9 cellular contexts compared by ENCODE assay signal in the genomic region with DNA sequence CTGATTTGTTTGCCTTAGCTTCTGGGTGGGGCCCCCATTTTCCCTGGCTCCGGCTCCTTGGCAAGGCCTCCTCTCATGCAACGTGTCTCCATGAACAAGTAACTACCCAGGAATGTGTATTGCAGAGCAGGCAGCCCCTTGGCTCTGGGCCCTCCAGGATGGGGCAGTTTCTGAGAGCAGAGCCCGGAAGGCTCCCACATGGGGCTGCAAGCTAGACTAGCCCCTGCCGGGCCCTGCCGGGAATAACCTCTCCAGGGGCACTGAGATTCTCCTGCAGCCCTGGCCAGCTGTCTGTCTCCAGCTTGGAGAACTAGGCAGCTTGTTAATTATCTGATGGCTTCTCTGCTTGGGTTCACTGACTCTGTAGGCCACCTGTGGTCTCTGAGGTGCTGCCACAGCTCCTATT.
DNase-seq lines count a peak whose midpoint lies in the region; ATAC-seq and TF ChIP-seq lines count a peak whose summit lies in the region.
"Had no signal": no experiment of that assay in that cellular context is flagged by ENCODE, and none has a peak within 500 bp of the region (broad histone marks: within the 10 kb centered on the region; RNA-seq: fewer than 3 reads in every experiment).

No MANE protein-coding gene starts in this region.

- peaks cover 14% of the 10 kb centered on the region for H3K27me3 Mint-ChIP-seq in activated T-helper 17 cell treated with anti-CD3 and anti-CD28 coated beads, Interleukin-2, amount 50 U/mL, for 72 hours
- H3K27me3 Mint-ChIP-seq: CD4-positive, alpha-beta memory T cell had no signal

- peaks cover 29% of the 10 kb centered on the region for H3K4me1 ChIP-seq in mucosa of descending colon (ENCODE audit: low read depth)

- no peak overlapping the region for H3K4me3 ChIP-seq in AG04449 (ENCODE audit: low read depth, low read length)
- no peak overlapping the region for H3K4me3 ChIP-seq in mucosa of descending colon

- H3K9me3 Mint-ChIP-seq in activated T-helper 17 cell treated with anti-CD3 and anti-CD28 coated beads, Interleukin-2, amount 50 U/mL, for 72 hours = no peaks in the 10 kb centered on the region

- peak; percentile 81 for ATAC-seq in mucosa of descending colon
- no peak for ATAC-seq in activated T-helper 17 cell treated with anti-CD3 and anti-CD28 coated beads, Interleukin-2, amount 50 U/mL, for 72 hours (replicated peaks)

- POLR2A ChIA-PET in AG04449 (lab: Yijun Ruan, JAX) = interaction anchor here (0.7 to 2.1 kb wide), 6 partner anchors 12 to 187 kb away, joined by 3 to 13 read pairs (median 6); a partner anchor contains a TSS

- TF ChIP-seq CTCF in AG04449 (IDR thresholded peaks at IDR 0.05; ENCODE audit: insufficient read depth, low read length, missing control alignments) = peak; percentile 55
- no peak for TF ChIP-seq CTCF in mucosa of descending colon (IDR thresholded peaks at IDR 0.05)

- no peaks in the 10 kb centered on the region for H3K9me3 ChIP-seq in mucosa of descending colon

- H3K4me3 Mint-ChIP-seq in activated T-helper 17 cell treated with anti-CD3 and anti-CD28 coated beads, Interleukin-2, amount 50 U/mL, for 72 hours = no peak overlapping the region
- H3K4me3 Mint-ChIP-seq: CD4-positive, alpha-beta memory T cell had no signal

- H3K4me1 Mint-ChIP-seq in activated T-helper 17 cell treated with anti-CD3 and anti-CD28 coated beads, Interleukin-2, amount 50 U/mL, for 72 hours = peaks cover 12% of the 10 kb centered on the region

- intact Hi-C loops in mucosa of descending colon (cut with DNase I, micrococcal nuclease) = no loop called here

- peak; percentile 96 for DNase-seq in AG04449 (ENCODE audit: low read depth, low spot score)
- DNase-seq in M059J (ENCODE audit: low read depth) = peak; percentile 89
- peak; percentile 88 for DNase-seq in fibroblast of gingiva (ENCODE audit: low read depth)
- peak; percentile 60 to 79 (median 72) for DNase-seq in mucosa of descending colon
- DNase-seq in NCI-H526 treated with DMSO at 0.1 percent for 48 hours (lab: John Stamatoyannopoulos, UW) = no peak
- no peak for DNase-seq in SKM-1 (lab: John Stamatoyannopoulos, UW; ENCODE audit: unreplicated experiment)
- no peak for DNase-seq in NCI-H1092 treated with DMSO at 0.1 percent for 48 hours (lab: John Stamatoyannopoulos, UW)
- DNase-seq: CD4-positive, alpha-beta memory T cell had no signal

- no peaks in the 10 kb centered on the region for H3K36me3 Mint-ChIP-seq in activated T-helper 17 cell treated with anti-CD3 and anti-CD28 coated beads, Interleukin-2, amount 50 U/mL, for 72 hours (ENCODE audit: low read depth)
- H3K36me3 Mint-ChIP-seq: CD4-positive, alpha-beta memory T cell had no signal

- no peak overlapping the region for H3K27ac Mint-ChIP-seq in activated T-helper 17 cell treated with anti-CD3 and anti-CD28 coated beads, Interleukin-2, amount 50 U/mL, for 72 hours

- CTCF ChIA-PET in AG04449 (lab: Yijun Ruan, JAX) = interaction anchor here (0.8 to 3.0 kb wide), 9 partner anchors 12 to 182 kb away, joined by 3 to 16 read pairs (median 5); a partner anchor contains a TSS

- H3K36me3 ChIP-seq in mucosa of descending colon (ENCODE audit: low read depth) = no peaks in the 10 kb centered on the region

Comparison
In these comparisons a context has a peak if more than half of its experiments do, and no peak if none do; other contexts are left out.
1. DNase-seq: peak in AG04449 (single experiment), M059J (single experiment), fibroblast of gingiva (single experiment) and mucosa of descending colon (3 of 3); none in NCI-H526 treated with DMSO at 0.1 percent for 48 hours (single experiment), SKM-1 (single experiment) and NCI-H1092 treated with DMSO at 0.1 percent for 48 hours (single experiment).